Comparison of ENCODE assay signal across 36 cellular contexts in genomic region chr10:116655573-116655972, GRCh38. TPM values are rescaled to one million over a fixed set of nuclear protein-coding genes. Genes with fewer than 3 reads are reported as not detected.
"Had no signal": no experiment of that assay in that cellular context is flagged by ENCODE, and none has a peak within 500 bp of the region (broad histone marks: within the 10 kb centered on the region; RNA-seq: fewer than 3 reads in every experiment).

No MANE protein-coding gene starts in this region.

- H3K4me1 ChIP-seq: ascending aorta had no signal

- H3K27ac Mint-ChIP-seq: activated B cell treated with CpG ODN at 0.5 μM for 24 hours; activated CD4-positive, alpha-beta memory T cell treated with anti-CD3 and anti-CD28 coated beads for 36 hours; activated CD4-positive, alpha-beta T cell treated with anti-CD3 and anti-CD28 coated beads, Interleukin-2, amount 10 ng/mL, durations not matched to agents 24 days and 14 days; activated CD8-positive, alpha-beta T cell treated with anti-CD3 and anti-CD28 coated beads for 36 hours; activated naive CD4-positive, alpha-beta T cell treated with anti-CD3 and anti-CD28 coated beads for 36 hours; activated naive CD4-positive, alpha-beta T cell treated with anti-CD3 and anti-CD28 coated beads, Interleukin-2, amount 50 U/mL, for 72 hours; activated naive CD8-positive, alpha-beta T cell treated with anti-CD3 and anti-CD28 coated beads for 36 hours; activated T-cell treated with anti-CD3 and anti-CD28 coated beads, Interleukin-2, amount 50 U/mL, for 72 hours; activated T-helper 1 cell treated with anti-CD3 and anti-CD28 coated beads, Interleukin-12 subunit alpha, Interleukin-12 subunit beta, Interleukin-2, Interleukin-4 antibody, amounts not matched to agents 30 ng/mL and 10 ng/mL and 1 ng/mL, durations not matched to agents 14 hours and 24 hours and 36 hours; activated T-helper 17 cell treated with anti-CD3 and anti-CD28 coated beads, Interleukin-2, amount 50 U/mL, for 72 hours; T-helper 1 cell treated with Interleukin-12 subunit alpha and Interleukin-12 subunit beta and Interleukin-4 antibody, amounts not matched to agents 30 μg/mL and 1 μg/mL, for 36 hours; T-helper 2 cell treated with Interferon-gamma antibody and Interleukin-4, amounts not matched to agents 5 μg/mL and 100 μg/mL, for 36 hours had no signal

- H3K27me3 ChIP-seq: ascending aorta had no signal

- DNase-seq: activated B cell treated with CpG ODN at 0.5 μM for 24 hours; activated CD4-positive, alpha-beta memory T cell treated with anti-CD3 and anti-CD28 coated beads for 36 hours; activated CD4-positive, alpha-beta T cell treated with anti-CD3 and anti-CD28 coated beads for 4 hours; activated CD4-positive, alpha-beta T cell treated with anti-CD3 and anti-CD28 coated beads, Interleukin-2, amount 10 ng/mL, durations not matched to agents 24 days and 14 days; activated CD4-positive, alpha-beta T cell treated with anti-CD3 and anti-CD28 coated beads, Interleukin-2, amount 50 U/mL, for 1 hour; activated CD4-positive, alpha-beta T cell treated with anti-CD3 and anti-CD28 coated beads, Interleukin-2, amount 50 U/mL, for 4 hours; activated CD4-positive, CD25-positive, alpha-beta regulatory T cell treated with anti-CD3 and anti-CD28 coated beads, Interleukin-2, amount 50 U/mL, for 72 hours; activated CD8-positive, alpha-beta memory T cell treated with anti-CD3 and anti-CD28 coated beads, Interleukin-2, amount 50 U/mL, for 4 hours; activated CD8-positive, alpha-beta T cell treated with anti-CD3 and anti-CD28 coated beads for 36 hours; activated effector memory CD4-positive, alpha-beta T cell treated with anti-CD3 and anti-CD28 coated beads, Interleukin-2, amount 50 U/mL, for 16 hours; activated gamma-delta T cell treated with Interleukin-2 at 50 U/mL for 16 hours; activated naive CD4-positive, alpha-beta T cell; activated naive CD4-positive, alpha-beta T cell treated with anti-CD3 and anti-CD28 coated beads for 36 hours; activated naive CD4-positive, alpha-beta T cell treated with anti-CD3 and anti-CD28 coated beads, Interleukin-2, amount 50 U/mL, for 16 hours; activated naive CD8-positive, alpha-beta T cell treated with anti-CD3 and anti-CD28 coated beads for 36 hours; activated T-cell treated with anti-CD3 and anti-CD28 coated beads for 4 hours; activated T-cell treated with anti-CD3 and anti-CD28 coated beads, Interleukin-2, amount 50 U/mL, for 1 hour; activated T-cell treated with anti-CD3 and anti-CD28 coated beads, Interleukin-2, amount 50 U/mL, for 4 hours; activated T-cell treated with anti-CD3 and anti-CD28 coated beads, Interleukin-2, amount 50 U/mL, for 72 hours; amygdala; anterior cingulate cortex; central memory CD4-positive, alpha-beta T cell; SW 1271; T-helper 1 cell; T-helper 2 cell; T-helper 9 cell had no signal

- H3K9me3 Mint-ChIP-seq: activated CD4-positive, alpha-beta memory T cell treated with anti-CD3 and anti-CD28 coated beads for 36 hours; activated CD4-positive, alpha-beta T cell treated with anti-CD3 and anti-CD28 coated beads, Interleukin-2, amount 10 ng/mL, durations not matched to agents 24 days and 14 days; activated CD8-positive, alpha-beta T cell treated with anti-CD3 and anti-CD28 coated beads for 36 hours; activated naive CD4-positive, alpha-beta T cell treated with anti-CD3 and anti-CD28 coated beads for 36 hours; activated T-helper 1 cell treated with anti-CD3 and anti-CD28 coated beads, Interleukin-12 subunit alpha, Interleukin-12 subunit beta, Interleukin-2, Interleukin-4 antibody, amounts not matched to agents 30 ng/mL and 10 ng/mL and 1 ng/mL, durations not matched to agents 14 hours and 24 hours and 36 hours; T-helper 1 cell treated with Interleukin-12 subunit alpha and Interleukin-12 subunit beta and Interleukin-4 antibody, amounts not matched to agents 30 μg/mL and 1 μg/mL, for 36 hours; T-helper 2 cell treated with Interferon-gamma antibody and Interleukin-4, amounts not matched to agents 5 μg/mL and 100 μg/mL, for 36 hours had no signal

- H3K4me3 ChIP-seq: ascending aorta had no signal

- H3K4me3 Mint-ChIP-seq: activated B cell treated with CpG ODN at 0.5 μM for 24 hours; activated CD4-positive, alpha-beta memory T cell treated with anti-CD3 and anti-CD28 coated beads for 36 hours; activated CD4-positive, alpha-beta T cell treated with anti-CD3 and anti-CD28 coated beads, Interleukin-2, amount 10 ng/mL, durations not matched to agents 24 days and 14 days; activated CD8-positive, alpha-beta T cell treated with anti-CD3 and anti-CD28 coated beads for 36 hours; activated naive CD4-positive, alpha-beta T cell treated with anti-CD3 and anti-CD28 coated beads for 36 hours; activated naive CD8-positive, alpha-beta T cell treated with anti-CD3 and anti-CD28 coated beads for 36 hours; activated T-cell treated with anti-CD3 and anti-CD28 coated beads, Interleukin-2, amount 50 U/mL, for 4 hours; activated T-cell treated with anti-CD3 and anti-CD28 coated beads, Interleukin-2, amount 50 U/mL, for 72 hours; activated T-helper 1 cell treated with anti-CD3 and anti-CD28 coated beads, Interleukin-12 subunit alpha, Interleukin-12 subunit beta, Interleukin-2, Interleukin-4 antibody, amounts not matched to agents 30 ng/mL and 10 ng/mL and 1 ng/mL, durations not matched to agents 14 hours and 24 hours and 36 hours; activated T-helper 17 cell treated with anti-CD3 and anti-CD28 coated beads, Interleukin-2, amount 50 U/mL, for 72 hours; brain; T-helper 1 cell treated with Interleukin-12 subunit alpha and Interleukin-12 subunit beta and Interleukin-4 antibody, amounts not matched to agents 30 μg/mL and 1 μg/mL, for 36 hours; T-helper 2 cell treated with Interferon-gamma antibody and Interleukin-4, amounts not matched to agents 5 μg/mL and 100 μg/mL, for 36 hours had no signal

- H3K36me3 Mint-ChIP-seq: activated CD4-positive, alpha-beta memory T cell treated with anti-CD3 and anti-CD28 coated beads for 36 hours; activated naive CD8-positive, alpha-beta T cell treated with anti-CD3 and anti-CD28 coated beads for 36 hours; brain had no signal

- H3K27ac ChIP-seq: ascending aorta, VCaP had no signal

- H3K36me3 ChIP-seq: ascending aorta had no signal

- H3K4me1 Mint-ChIP-seq: activated B cell treated with CpG ODN at 0.5 μM for 24 hours; activated CD4-positive, alpha-beta T cell treated with anti-CD3 and anti-CD28 coated beads, Interleukin-2, amount 10 ng/mL, durations not matched to agents 24 days and 14 days; activated naive CD8-positive, alpha-beta T cell treated with anti-CD3 and anti-CD28 coated beads for 36 hours; activated T-helper 17 cell treated with anti-CD3 and anti-CD28 coated beads, Interleukin-2, amount 50 U/mL, for 72 hours had no signal

RNA-seq across cellular contexts. Expression of gene PNLIPRP2, which starts 34.8 kb away (rescaled TPM):
- total RNA-seq: activated B cell treated with CpG ODN at 0.5 μM for 24 hours; activated CD4-positive, alpha-beta memory T cell treated with anti-CD3 and anti-CD28 coated beads for 36 hours; activated CD4-positive, alpha-beta T cell treated with anti-CD3 and anti-CD28 coated beads, Interleukin-2, amount 10 ng/mL, durations not matched to agents 24 days and 14 days; activated CD8-positive, alpha-beta memory T cell treated with anti-CD3 and anti-CD28 coated beads for 36 hours; activated CD8-positive, alpha-beta T cell treated with anti-CD3 and anti-CD28 coated beads for 36 hours; activated naive CD4-positive, alpha-beta T cell treated with anti-CD3 and anti-CD28 coated beads for 36 hours; activated naive CD4-positive, alpha-beta T cell treated with anti-CD3 and anti-CD28 coated beads, Interleukin-2, amount 50 U/mL, for 72 hours; activated naive CD8-positive, alpha-beta T cell treated with anti-CD3 and anti-CD28 coated beads for 36 hours; activated T-cell treated with anti-CD3 and anti-CD28 coated beads, Interleukin-2, amount 50 U/mL, for 72 hours; activated T-helper 1 cell treated with anti-CD3 and anti-CD28 coated beads, Interleukin-12 subunit alpha, Interleukin-12 subunit beta, Interleukin-2, Interleukin-4 antibody, amounts not matched to agents 30 ng/mL and 10 ng/mL and 1 ng/mL, durations not matched to agents 14 hours and 24 hours and 36 hours; activated T-helper 17 cell treated with anti-CD3 and anti-CD28 coated beads, Interleukin-2, amount 50 U/mL, for 72 hours; ascending aorta; cardiac septum had no signal
